Comparison of ENCODE assay signal across 8 cellular contexts in genomic region chr2:127064642-127065250, GRCh38. TPM values are rescaled to one million over a fixed set of nuclear protein-coding genes. Genes with fewer than 3 reads are reported as not detected.
DNase-seq lines count a peak whose midpoint lies in the region; ATAC-seq and TF ChIP-seq lines count a peak whose summit lies in the region.

No MANE protein-coding gene starts in this region.

- TF ChIP-seq CTCF in BJ (IDR thresholded peaks at IDR 0.05; ENCODE audit: insufficient read depth, low read depth, low read length): peak; percentile 29

- H3K27me3 ChIP-seq in BJ (ENCODE audit: control insufficient read depth, insufficient read depth, low read length) (no peaks in the 10 kb centered on the region), adipocyte (replicated peaks; ENCODE audit: control insufficient read depth, insufficient read depth, low read length) (no peaks in the 10 kb centered on the region), right cardiac atrium (ENCODE audit: control insufficient read depth, insufficient read depth) (no peaks in the 10 kb centered on the region)

- H3K9me3 ChIP-seq in adipocyte (ENCODE audit: control insufficient read depth, low read length): no peaks in the 10 kb centered on the region
- no peaks in the 10 kb centered on the region for H3K9me3 ChIP-seq in right cardiac atrium (ENCODE audit: control insufficient read depth, low read length)

- CTCF ChIA-PET in BJ (lab: Yijun Ruan, JAX): interaction anchor here (0.6 to 3.5 kb wide), 8 partner anchors 9 to 414 kb away, joined by 3 to 19 read pairs (median 3); no protein-coding TSS in a partner anchor

- intact Hi-C loops in right cardiac atrium (cut with DNase I): loop anchor here in 1 of 4 donors (10.0 kb wide), 1 partner anchor 110 kb away; no protein-coding TSS in a partner anchor

- ATAC-seq in GM19397 (IDR thresholded peaks at IDR 0.05; ENCODE audit: unreplicated experiment) (peak; percentile 81), HG03442 (IDR thresholded peaks at IDR 0.05; ENCODE audit: unreplicated experiment) (peak; percentile 86), SK-N-SH treated with all-trans-retinoic acid at 6 μM for 48 hours (peak; percentile 93), right cardiac atrium (peak; percentile 92)

- POLR2A ChIA-PET in BJ (lab: Charles Lee): no interaction called here

- H3K4me3 ChIP-seq in BJ (ENCODE audit: low read depth, low read length) (no peak overlapping the region), adipocyte (ENCODE audit: low read length) (peak overlapping the region; percentile 4), right cardiac atrium (ENCODE audit: low read length) (no peak overlapping the region), skin epidermis (no peak overlapping the region)

- H3K27ac ChIP-seq in right cardiac atrium (ENCODE audit: low read length): peak overlapping the region; percentile 7
- H3K27ac ChIP-seq in skin epidermis: peak overlapping the region in 20 of 21 experiments; percentile 6 to 84 (median 60)

- WGBS in right cardiac atrium: 22% methylated on average over 17 of the region's 17 CpGs

- H3K4me1 ChIP-seq in adipocyte (ENCODE audit: control insufficient read depth, insufficient read depth, low read length): peaks cover 39% of the 10 kb centered on the region
- H3K4me1 ChIP-seq in right cardiac atrium (ENCODE audit: control insufficient read depth, insufficient read depth, low read length): peaks cover 3% of the 10 kb centered on the region

- H3K9ac ChIP-seq in adipocyte (ENCODE audit: low read length): peak overlapping the region; percentile 68

- peak; percentile 92 for DNase-seq in BJ (ENCODE audit: low read depth)
- DNase-seq in adipocyte (ENCODE audit: low read depth): peak; percentile 98
- peak; percentile 95 to 96 (median 95) for DNase-seq in right cardiac atrium
- DNase-seq in cerebellar nuclear complex (lab: John Stamatoyannopoulos, UW): no peak

- peaks cover 11% of the 10 kb centered on the region for H3K36me3 ChIP-seq in BJ (ENCODE audit: control insufficient read depth, insufficient read depth, low read length)
- peaks cover 43% of the 10 kb centered on the region for H3K36me3 ChIP-seq in adipocyte (ENCODE audit: control insufficient read depth, insufficient read depth, low read length, severe bottlenecking)

TF ChIP-seq in SK-N-SH treated with all-trans-retinoic acid at 6 μM for 48 hours, 23 proteins besides CTCF, POLR2A, EP300 and RAD21:
- peak; percentile 59; the same call in 1 of the 2 replicates for TF ChIP-seq ZFP3 (CRISPR knock-in tag; IDR thresholded peaks at IDR 0.05)
- TF ChIP-seq OSR1 (CRISPR knock-in tag; IDR thresholded peaks at IDR 0.05): no peak
- TF ChIP-seq ESRRG (CRISPR knock-in tag; IDR thresholded peaks at IDR 0.05): no peak
- TF ChIP-seq CSDC2 (CRISPR knock-in tag; IDR thresholded peaks at IDR 0.05): 0 out of 2 replicates have a peak, but pooled peaks have one; percentile 42
- TF ChIP-seq TCF4 (CRISPR knock-in tag; IDR thresholded peaks at IDR 0.05; ENCODE audit: borderline replicate concordance): peak; percentile 58; the same call in 1 of the 2 replicates
- 0 out of 2 replicates have a peak, but pooled peaks have one; percentile 33 for TF ChIP-seq ISL1 (CRISPR knock-in tag; IDR thresholded peaks at IDR 0.05)
- TF ChIP-seq, protein P1, sequence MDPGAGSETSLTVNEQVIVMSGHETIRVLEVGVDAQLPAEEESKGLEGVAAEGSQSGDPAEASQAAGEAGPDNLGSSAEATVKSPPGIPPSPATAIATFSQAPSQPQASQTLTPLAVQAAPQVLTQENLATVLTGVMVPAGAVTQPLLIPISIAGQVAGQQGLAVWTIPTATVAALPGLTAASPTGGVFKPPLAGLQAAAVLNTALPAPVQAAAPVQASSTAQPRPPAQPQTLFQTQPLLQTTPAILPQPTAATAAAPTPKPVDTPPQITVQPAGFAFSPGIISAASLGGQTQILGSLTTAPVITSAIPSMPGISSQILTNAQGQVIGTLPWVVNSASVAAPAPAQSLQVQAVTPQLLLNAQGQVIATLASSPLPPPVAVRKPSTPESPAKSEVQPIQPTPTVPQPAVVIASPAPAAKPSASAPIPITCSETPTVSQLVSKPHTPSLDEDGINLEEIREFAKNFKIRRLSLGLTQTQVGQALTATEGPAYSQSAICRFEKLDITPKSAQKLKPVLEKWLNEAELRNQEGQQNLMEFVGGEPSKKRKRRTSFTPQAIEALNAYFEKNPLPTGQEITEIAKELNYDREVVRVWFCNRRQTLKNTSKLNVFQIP (CRISPR knock-in tag; IDR thresholded peaks at IDR 0.05; ENCODE audit: borderline replicate concordance, low read depth): no peak

RNA-seq across cellular contexts. Expression of gene BIN1, which starts 42.2 kb away (rescaled TPM):
- polyA plus RNA-seq in BJ (2011; rRNA removed) (27.7 and 37.6 TPM in 2 replicates), right cardiac atrium (5.9 TPM)
- 15.0 and 24.9 TPM in 2 replicates for polyA minus RNA-seq in BJ (2011; rRNA and poly(A)+ RNA removed)
- 10 to 100 TPM in 3 of 4 donors, 1 to 10 TPM in 1; 6.6 to 12.0 (median 10.4) TPM for total RNA-seq in right cardiac atrium

Comparison
In these comparisons a context has a peak if more than half of its experiments do, and no peak if none do; other contexts are left out.
1. DNase-seq: peak in BJ (single experiment), adipocyte (single experiment) and right cardiac atrium (3 of 3); none in cerebellar nuclear complex (0 of 2).
2. Peak in every context shown above with its lines, with median percentiles within 50 percentile points of each other: ATAC-seq.